ENCODE assay signal across 1 cellular context in genomic region chr6:151524059-151524458, GRCh38.
TF ChIP-seq lines count a peak whose summit lies in the region.

No MANE protein-coding gene starts in this region.

TF ChIP-seq in SK-N-SH, 30 proteins besides CTCF, POLR2A, EP300 and RAD21 (continued from another document):
- no peak for TF ChIP-seq NFIC (IDR thresholded peaks at IDR 0.05; ENCODE audit: borderline replicate concordance)
- no peak for TF ChIP-seq POLR2AphosphoS5 (IDR thresholded peaks at IDR 0.05; ENCODE audit: low read depth, low read length)
- no peak for TF ChIP-seq GABPA (IDR thresholded peaks at IDR 0.05; ENCODE audit: low read depth)
- TF ChIP-seq TEAD4 (IDR thresholded peaks at IDR 0.05; ENCODE audit: borderline replicate concordance, insufficient read depth), result no peak
- TF ChIP-seq GATA2 (CRISPR knock-in tag; IDR thresholded peaks at IDR 0.05), result no peak
- TF ChIP-seq TAF1 (IDR thresholded peaks at IDR 0.05; ENCODE audit: borderline replicate concordance, low read depth, low read length), result no peak
- TF ChIP-seq REST (IDR thresholded peaks at IDR 0.05; ENCODE audit: low read depth, low read length), result no peak
- no peak for TF ChIP-seq TCF12 (IDR thresholded peaks at IDR 0.05)
- TF ChIP-seq RXRA (IDR thresholded peaks at IDR 0.05; ENCODE audit: borderline replicate concordance, low read depth), result no peak
